In the genomic region with DNA sequence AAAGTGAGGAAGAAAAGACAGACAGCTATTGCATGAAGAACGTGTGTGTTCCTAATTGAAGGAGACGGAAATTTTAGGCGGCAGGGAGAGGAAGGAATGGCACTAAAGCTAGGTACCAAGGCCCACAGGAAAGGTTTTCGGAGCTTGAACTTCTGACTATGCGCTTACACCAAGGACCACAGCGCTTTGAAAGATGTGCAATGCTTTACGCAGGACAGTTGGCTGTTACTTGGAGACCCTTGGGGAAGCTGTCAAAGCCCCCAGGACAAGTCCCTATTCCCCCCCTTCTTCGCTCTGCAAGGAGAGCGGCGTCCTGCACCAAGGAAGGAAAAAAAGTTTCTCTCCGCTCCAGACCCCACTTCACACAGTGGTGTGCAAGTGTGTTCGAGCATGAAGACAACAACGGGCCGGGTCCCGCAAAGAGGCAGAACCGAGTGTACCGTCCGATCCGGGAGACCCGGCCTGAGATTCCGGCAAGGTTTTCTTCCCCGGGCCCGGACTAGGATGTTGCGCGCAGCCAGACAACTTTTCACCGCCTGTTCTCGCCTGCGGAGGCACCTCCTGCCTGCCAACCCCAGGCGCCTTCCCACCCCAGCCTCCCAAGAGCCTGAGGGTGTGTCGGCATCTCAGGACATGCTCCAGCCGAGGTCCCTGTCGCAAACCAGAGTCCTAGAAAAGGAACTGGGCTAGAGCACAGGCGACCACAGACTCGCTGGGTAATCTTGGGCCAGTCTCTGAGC, we compare ENCODE assay signal across 11 cellular contexts. TPM values are rescaled to one million over a fixed set of nuclear protein-coding genes. Genes with fewer than 3 reads are reported as not detected.
DNase-seq lines count a peak whose midpoint lies in the region; ATAC-seq and TF ChIP-seq lines count a peak whose summit lies in the region.
"Had no signal": no experiment of that assay in that cellular context is flagged by ENCODE, and none has a peak within 500 bp of the region (broad histone marks: within the 10 kb centered on the region; RNA-seq: fewer than 3 reads in every experiment).

No MANE protein-coding gene starts in this region.

- DNase-seq in epithelial cell of esophagus (ENCODE audit: low read depth) (no peak), kidney epithelial cell (ENCODE audit: low read depth) (no peak), skeletal muscle cell (ENCODE audit: low read depth) (no peak), NCI-H1436 treated with DMSO at 0.1 percent for 48 hours (lab: John Stamatoyannopoulos, UW) (no peak), OCI-M2 (lab: John Stamatoyannopoulos, UW; ENCODE audit: unreplicated experiment) (no peak), activated gamma-delta T cell treated with Interleukin-2 at 50 U/mL for 16 hours (no peak)
- DNase-seq: naive B cell, NCI-H2171 treated with DMSO at 0.1 percent for 48 hours, SW 1271 had no signal

- no peaks in the 10 kb centered on the region for H3K9me3 ChIP-seq in HUES48 (ENCODE audit: control insufficient read depth, insufficient read depth, low read length)

- H3K27me3 ChIP-seq in HUES48 (ENCODE audit: control insufficient read depth, insufficient read depth, low read length) (peaks cover 32% of the 10 kb centered on the region), kidney epithelial cell (ENCODE audit: control insufficient read depth, insufficient read depth, low read length) (peaks cover 21% of the 10 kb centered on the region)

- no peak overlapping the region for H3K27ac ChIP-seq in HUES48 (ENCODE audit: low read depth, low read length)

- ATAC-seq in GM19455 (IDR thresholded peaks at IDR 0.05; ENCODE audit: unreplicated experiment): no peak

- H3K36me3 ChIP-seq in HUES48 (ENCODE audit: control insufficient read depth, insufficient read depth, low read length) (peaks cover 9% of the 10 kb centered on the region; the same call in 1 of the 2 replicates), kidney epithelial cell (ENCODE audit: control insufficient read depth, insufficient read depth, low read length) (no peaks in the 10 kb centered on the region)

- TF ChIP-seq CTCF in epithelial cell of esophagus (IDR thresholded peaks at IDR 0.05; ENCODE audit: insufficient read depth, low read depth, low read length, missing control alignments) (no peak), kidney epithelial cell (IDR thresholded peaks at IDR 0.05; ENCODE audit: insufficient read depth, low read length, poor library complexity, severe bottlenecking) (no peak)

- H3K9ac ChIP-seq in HUES48 (ENCODE audit: low read depth, low read length): no peak overlapping the region; the same call in 1 of the 2 replicates

- peaks cover 13% of the 10 kb centered on the region for H3K4me1 ChIP-seq in HUES48 (ENCODE audit: control insufficient read depth, insufficient read depth, low read length)

- H3K4me3 ChIP-seq in HUES48 (ENCODE audit: low read depth, low read length): peak overlapping the region; percentile 77
- H3K4me3 ChIP-seq in epithelial cell of esophagus (ENCODE audit: low read length): peak overlapping the region; percentile 39
- peak overlapping the region; percentile 41 for H3K4me3 ChIP-seq in kidney epithelial cell (ENCODE audit: low read depth, low read length)
- peak overlapping the region; percentile 69 for H3K4me3 ChIP-seq in skeletal muscle cell (ENCODE audit: low read depth, low read length)

RNA-seq across cellular contexts. Expression of a gene that starts 0.9 kb away (rescaled TPM):
- total RNA-seq in kidney epithelial cell: 1.3 and 1.6 TPM in 2 replicates
